In the genomic region with DNA sequence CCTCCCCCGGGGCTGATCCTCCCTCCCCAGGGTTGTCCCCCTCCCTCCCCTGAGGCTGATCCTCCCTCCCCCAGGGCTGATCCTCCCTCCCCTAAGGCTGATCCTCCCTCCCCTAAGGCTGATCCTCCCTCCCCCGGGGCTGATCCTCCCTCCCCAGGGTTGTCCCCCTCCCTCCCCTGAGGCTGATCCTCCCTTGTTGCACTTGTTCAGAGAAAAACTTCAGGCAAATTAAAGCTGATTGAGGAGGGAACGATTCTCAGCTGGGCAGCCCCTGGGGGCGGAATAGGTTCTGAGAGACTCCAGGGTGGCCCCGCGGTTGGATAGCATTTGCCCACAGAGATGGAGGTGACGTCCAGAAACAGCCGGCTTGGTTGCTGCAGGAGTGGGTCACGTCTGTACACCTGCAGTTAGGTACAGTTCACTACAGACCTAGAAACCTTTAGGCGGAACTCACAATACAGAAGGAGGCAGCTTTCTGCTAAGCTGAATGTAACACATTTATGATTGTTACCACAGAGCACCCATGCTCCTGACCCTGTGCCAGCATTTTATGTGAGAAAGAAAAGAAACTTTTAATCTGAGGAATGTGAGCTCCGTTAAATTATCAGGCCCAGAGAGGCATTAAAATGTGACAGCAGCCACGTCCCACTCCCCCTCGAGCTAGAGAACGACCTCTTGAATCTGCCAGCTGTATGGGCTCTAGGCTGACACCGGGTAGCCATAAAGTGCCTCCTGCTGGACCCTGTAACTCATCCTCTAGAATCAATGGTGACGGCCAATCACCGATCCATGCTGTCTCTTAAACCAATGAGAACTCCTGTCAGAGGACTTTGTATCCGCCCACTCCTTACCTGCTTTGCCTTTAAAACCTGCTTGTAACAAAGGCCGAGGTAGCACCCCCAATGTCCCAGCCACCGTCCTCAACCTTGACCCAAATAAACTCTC, we compare ENCODE assay signal across 18 cellular contexts.
DNase-seq lines count a peak whose midpoint lies in the region; ATAC-seq lines count a peak whose summit lies in the region.
"Had no signal": no experiment of that assay in that cellular context is flagged by ENCODE, and none has a peak within 500 bp of the region (broad histone marks: within the 10 kb centered on the region; RNA-seq: fewer than 3 reads in every experiment).

No MANE protein-coding gene starts in this region.

- H3K36me3 Mint-ChIP-seq in activated CD4-positive, alpha-beta T cell treated with anti-CD3 and anti-CD28 coated beads, Interleukin-2, amount 10 ng/mL, durations not matched to agents 24 days and 14 days (ENCODE audit: low read depth): no peaks in the 10 kb centered on the region
- H3K36me3 Mint-ChIP-seq: activated CD4-positive, alpha-beta memory T cell treated with anti-CD3 and anti-CD28 coated beads for 36 hours; activated naive CD4-positive, alpha-beta T cell treated with anti-CD3 and anti-CD28 coated beads, Interleukin-2, amount 10 ng/mL, durations not matched to agents 7 days and 5 days; CD8-positive, alpha-beta T cell had no signal

- peaks cover 0 to 44% (median 12%) of the 10 kb centered on the region in 11 experiments; a peak in 10 of 22 replicates for H4K20me1 ChIP-seq in BLaER1 treated with 17β-estradiol and CSF1 and Interleukin-3, amounts not matched to agents 10 nM and 100 nM

- H3K27ac ChIP-seq in BLaER1 treated with 17β-estradiol and CSF1 and Interleukin-3, amounts not matched to agents 10 nM and 100 nM: no peak overlapping the region

- H3K27me3 ChIP-seq in BLaER1 treated with 17β-estradiol and CSF1 and Interleukin-3, amounts not matched to agents 10 nM and 100 nM: peaks cover 13 to 78% (median 40%) of the 10 kb centered on the region in 11 experiments; a peak in 21 of 22 replicates

- DNase-seq in EH (ENCODE audit: low read depth): peak; percentile 67
- DNase-seq in NCI-H526 (lab: John Stamatoyannopoulos, UW): peak; percentile 86 to 93
- DNase-seq in iPS-NIHi11 (ENCODE audit: low spot score): peak; percentile 81
- no peak for DNase-seq in activated CD4-positive, alpha-beta T cell treated with anti-CD3 and anti-CD28 coated beads, Interleukin-2, amount 10 ng/mL, durations not matched to agents 24 days and 14 days
- DNase-seq: activated CD4-positive, alpha-beta memory T cell treated with anti-CD3 and anti-CD28 coated beads for 36 hours; activated naive CD4-positive, alpha-beta T cell treated with anti-CD3 and anti-CD28 coated beads, Interleukin-2, amount 10 ng/mL, durations not matched to agents 7 days and 5 days; activated T-cell treated with anti-CD3 and anti-CD28 coated beads, Interleukin-2, amount 50 U/mL, for 24 hours; anterior cingulate cortex; left ventricle myocardium superior; NCI-H146; SIG-M5; T-helper 2 cell had no signal

- no peaks in the 10 kb centered on the region for H3K4me1 Mint-ChIP-seq in activated CD4-positive, alpha-beta T cell treated with anti-CD3 and anti-CD28 coated beads, Interleukin-2, amount 10 ng/mL, durations not matched to agents 24 days and 14 days
- H3K4me1 Mint-ChIP-seq: activated naive CD4-positive, alpha-beta T cell treated with anti-CD3 and anti-CD28 coated beads, Interleukin-2, amount 10 ng/mL, durations not matched to agents 7 days and 5 days had no signal

- H3K9me3 Mint-ChIP-seq in activated CD4-positive, alpha-beta T cell treated with anti-CD3 and anti-CD28 coated beads, Interleukin-2, amount 10 ng/mL, durations not matched to agents 24 days and 14 days: no peaks in the 10 kb centered on the region
- H3K9me3 Mint-ChIP-seq: activated CD4-positive, alpha-beta memory T cell treated with anti-CD3 and anti-CD28 coated beads for 36 hours; activated naive CD4-positive, alpha-beta T cell treated with anti-CD3 and anti-CD28 coated beads, Interleukin-2, amount 10 ng/mL, durations not matched to agents 7 days and 5 days; activated T-cell treated with anti-CD3 and anti-CD28 coated beads, Interleukin-2, amount 50 U/mL, for 24 hours; CD8-positive, alpha-beta T cell had no signal

- peaks cover 19 to 96% (median 89%) of the 10 kb centered on the region in 10 experiments; a peak in 19 of 20 replicates for H3K4me1 ChIP-seq in BLaER1 treated with 17β-estradiol and CSF1 and Interleukin-3, amounts not matched to agents 10 nM and 100 nM

- no peaks in the 10 kb centered on the region for H3K9me3 ChIP-seq in BLaER1 treated with 17β-estradiol and CSF1 and Interleukin-3, amounts not matched to agents 10 nM and 100 nM (replicated peaks in 1 of 11)
- H3K9me3 ChIP-seq: thoracic aorta had no signal

- H3K4me3 Mint-ChIP-seq in activated CD4-positive, alpha-beta T cell treated with anti-CD3 and anti-CD28 coated beads, Interleukin-2, amount 10 ng/mL, durations not matched to agents 24 days and 14 days: no peak overlapping the region
- H3K4me3 Mint-ChIP-seq: activated CD4-positive, alpha-beta memory T cell treated with anti-CD3 and anti-CD28 coated beads for 36 hours; activated naive CD4-positive, alpha-beta T cell treated with anti-CD3 and anti-CD28 coated beads, Interleukin-2, amount 10 ng/mL, durations not matched to agents 7 days and 5 days; activated T-cell treated with anti-CD3 and anti-CD28 coated beads, Interleukin-2, amount 50 U/mL, for 24 hours; CD8-positive, alpha-beta T cell had no signal

- no peak overlapping the region for H3K27ac Mint-ChIP-seq in activated CD4-positive, alpha-beta T cell treated with anti-CD3 and anti-CD28 coated beads, Interleukin-2, amount 10 ng/mL, durations not matched to agents 24 days and 14 days
- H3K27ac Mint-ChIP-seq: activated CD4-positive, alpha-beta memory T cell treated with anti-CD3 and anti-CD28 coated beads for 36 hours; activated naive CD4-positive, alpha-beta T cell treated with anti-CD3 and anti-CD28 coated beads, Interleukin-2, amount 10 ng/mL, durations not matched to agents 7 days and 5 days; activated T-cell treated with anti-CD3 and anti-CD28 coated beads, Interleukin-2, amount 50 U/mL, for 24 hours; CD8-positive, alpha-beta T cell had no signal

- no peaks in the 10 kb centered on the region for H3K36me3 ChIP-seq in BLaER1 treated with 17β-estradiol and CSF1 and Interleukin-3, amounts not matched to agents 10 nM and 100 nM
- H3K36me3 ChIP-seq: thoracic aorta had no signal

- ATAC-seq in GM21515 (IDR thresholded peaks at IDR 0.05; ENCODE audit: unreplicated experiment): no peak
- ATAC-seq in GM18861 (IDR thresholded peaks at IDR 0.05; ENCODE audit: unreplicated experiment): no peak
- ATAC-seq in HG02571 (IDR thresholded peaks at IDR 0.05; ENCODE audit: unreplicated experiment): no peak
- ATAC-seq: CD8-positive, alpha-beta T cell; left ventricle myocardium superior had no signal

- H3K4me2 ChIP-seq in BLaER1 treated with 17β-estradiol and CSF1 and Interleukin-3, amounts not matched to agents 10 nM and 100 nM: peak overlapping the region in 8 of 11 experiments; percentile 27 to 95 (median 62); a peak in 16 of 22 replicates

- intact Hi-C loops in activated CD4-positive, alpha-beta T cell treated with anti-CD3 and anti-CD28 coated beads, Interleukin-2, amount 10 ng/mL, durations not matched to agents 24 days and 14 days (cut with micrococcal nuclease): no loop called here

- H3K4me3 ChIP-seq in BLaER1 treated with 17β-estradiol and CSF1 and Interleukin-3, amounts not matched to agents 10 nM and 100 nM: no peak overlapping the region
- H3K4me3 ChIP-seq: thoracic aorta had no signal

- H3K9ac ChIP-seq in BLaER1 treated with 17β-estradiol and CSF1 and Interleukin-3, amounts not matched to agents 10 nM and 100 nM: no peak overlapping the region

- no peaks in the 10 kb centered on the region for H3K27me3 Mint-ChIP-seq in activated CD4-positive, alpha-beta T cell treated with anti-CD3 and anti-CD28 coated beads, Interleukin-2, amount 10 ng/mL, durations not matched to agents 24 days and 14 days
